ENCODE assay signal across 18 cellular contexts in the genomic region with DNA sequence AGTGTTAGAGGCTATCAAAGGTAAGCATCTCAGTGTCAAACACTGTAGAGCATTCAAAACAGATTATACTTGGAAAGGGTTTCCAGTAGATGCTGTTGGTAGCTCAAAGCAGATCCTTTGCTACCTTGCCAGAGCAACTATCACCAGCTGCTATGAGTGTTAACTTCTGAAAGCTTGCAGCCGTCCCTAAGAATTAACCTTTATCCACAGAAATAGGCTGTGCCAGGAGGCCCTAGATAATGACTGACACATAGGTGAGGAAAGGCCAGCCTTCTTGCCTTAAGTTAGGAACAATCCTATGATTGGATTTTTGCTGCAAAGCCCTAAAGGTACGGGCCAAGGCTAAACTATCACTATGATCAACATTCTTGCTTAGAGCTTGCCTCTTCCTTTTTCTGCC.
"Had no signal": no experiment of that assay in that cellular context is flagged by ENCODE, and none has a peak within 500 bp of the region (broad histone marks: within the 10 kb centered on the region; RNA-seq: fewer than 3 reads in every experiment).

No MANE protein-coding gene starts in this region.

- H3K4me1 ChIP-seq: tibial artery, uterus had no signal

- FAIRE-seq: frontal cortex had no signal

- H3K36me3 ChIP-seq: heart left ventricle, tibial artery, uterus had no signal

- ATAC-seq: activated CD8-positive, alpha-beta T cell treated with anti-CD3 and anti-CD28 coated beads, Interleukin-2, amount 10 ng/mL, durations not matched to agents 7 days and 5 days; activated naive CD4-positive, alpha-beta T cell treated with anti-CD3 and anti-CD28 coated beads, Interleukin-2, amount 50 U/mL, for 72 hours; activated T-cell treated with anti-CD3 and anti-CD28 coated beads, Interleukin-2, amount 50 U/mL, for 72 hours; heart left ventricle; naive thymus-derived CD8-positive, alpha-beta T cell; stimulated activated memory B cell treated with anti-CD40 and anti-IgM and Interleukin-4, amounts not matched to agents 10 μg/mL and 1 μg/mL and 100 μg/mL, for 72 hours had no signal

- DNase-seq: activated B cell treated with CpG ODN at 0.5 μM for 24 hours; activated CD4-positive, alpha-beta T cell treated with anti-CD3 and anti-CD28 coated beads, Interleukin-2, amount 10 ng/mL, durations not matched to agents 24 days and 14 days; activated CD8-positive, alpha-beta memory T cell treated with anti-CD3 and anti-CD28 coated beads, Interleukin-2, amount 50 U/mL, for 4 hours; activated CD8-positive, alpha-beta T cell treated with anti-CD3 and anti-CD28 coated beads, Interleukin-2, amount 10 ng/mL, durations not matched to agents 7 days and 5 days; activated gamma-delta T cell; activated T-cell treated with anti-CD3 and anti-CD28 coated beads, Interleukin-2, amount 50 U/mL, for 72 hours; effector memory CD4-positive, alpha-beta T cell; heart left ventricle; immature natural killer cell; naive thymus-derived CD8-positive, alpha-beta T cell; retina; stimulated activated CD4-positive, alpha-beta T cell treated with anti-CD3 and anti-CD28 coated beads, Interleukin-2, amount 100 ng/mL, for 48 hours; T-helper 2 cell; tibial artery; uterus had no signal

- H3K27ac ChIP-seq: heart left ventricle, tibial artery, uterus had no signal

- H3K4me3 ChIP-seq: heart left ventricle, tibial artery, uterus had no signal

- H3K27me3 ChIP-seq: heart left ventricle, tibial artery, uterus had no signal
